13 cellular contexts compared by ENCODE assay signal in the genomic region with DNA sequence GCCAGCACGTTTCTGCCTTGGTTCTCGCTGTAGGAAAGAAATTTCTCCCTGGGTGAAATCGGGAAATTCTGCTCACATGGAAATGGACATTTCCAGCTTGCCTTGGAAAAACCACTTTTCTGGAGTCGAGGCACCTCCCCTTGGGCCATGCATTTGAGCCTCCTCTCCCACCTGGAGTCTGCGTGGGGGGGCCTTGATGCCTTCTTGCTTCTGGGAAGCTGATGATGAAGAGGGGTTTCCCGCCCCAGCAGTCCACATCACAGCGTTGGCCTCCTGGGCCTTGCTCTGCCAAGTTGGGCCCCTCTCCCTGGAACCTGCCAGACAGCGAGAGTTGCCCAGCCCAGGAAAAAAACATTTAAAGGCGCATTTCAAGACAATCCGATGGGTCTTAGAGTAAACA. TPM values are rescaled to one million over a fixed set of nuclear protein-coding genes. Genes with fewer than 3 reads are reported as not detected.
"Had no signal": no experiment of that assay in that cellular context is flagged by ENCODE, and none has a peak within 500 bp of the region (broad histone marks: within the 10 kb centered on the region; RNA-seq: fewer than 3 reads in every experiment).

No MANE protein-coding gene starts in this region.

- H3K4me3 Mint-ChIP-seq: stimulated activated naive B cell treated with anti-CD40 and anti-IgM and Interleukin-4, amounts not matched to agents 10 μg/mL and 1 μg/mL and 100 μg/mL, for 72 hours had no signal

- H3K27ac ChIP-seq: neutrophil, right atrium auricular region, SJCRH30, upper lobe of left lung had no signal

- H3K27me3 ChIP-seq: esophagus muscularis mucosa, neutrophil, right atrium auricular region, upper lobe of left lung had no signal

- H3K27ac Mint-ChIP-seq: stimulated activated naive B cell treated with anti-CD40 and anti-IgM and Interleukin-4, amounts not matched to agents 10 μg/mL and 1 μg/mL and 100 μg/mL, for 72 hours had no signal

- DNase-seq: activated effector memory CD4-positive, alpha-beta T cell treated with anti-CD3 and anti-CD28 coated beads, Interleukin-2, amount 50 U/mL, for 16 hours; aorta; foreskin fibroblast; mammary epithelial cell; SJCRH30; stimulated activated naive B cell treated with anti-CD40 and anti-IgM and Interleukin-4, amounts not matched to agents 10 μg/mL and 1 μg/mL and 100 μg/mL, for 72 hours; SW 1271; T-helper 9 cell; upper lobe of left lung had no signal

- H3K9me3 ChIP-seq: esophagus muscularis mucosa, neutrophil, right atrium auricular region, SJCRH30, upper lobe of left lung had no signal

- H3K4me3 ChIP-seq: esophagus muscularis mucosa, right atrium auricular region, SJCRH30, upper lobe of left lung had no signal

RNA-seq across cellular contexts. Expression of gene PRRX2, which starts 21.7 kb away (rescaled TPM):
- total RNA-seq: bronchial epithelial cell had no signal
- polyA plus RNA-seq: mammary epithelial cell had no signal

RNA-seq across cellular contexts. Expression of gene C9orf50, which starts 22.8 kb away (rescaled TPM):
- total RNA-seq: bronchial epithelial cell, mammary epithelial cell, right atrium auricular region, SJCRH30, upper lobe of left lung had no signal
- polyA plus RNA-seq: mammary epithelial cell had no signal
